ENCODE assay signal across 11 cellular contexts in the genomic region with DNA sequence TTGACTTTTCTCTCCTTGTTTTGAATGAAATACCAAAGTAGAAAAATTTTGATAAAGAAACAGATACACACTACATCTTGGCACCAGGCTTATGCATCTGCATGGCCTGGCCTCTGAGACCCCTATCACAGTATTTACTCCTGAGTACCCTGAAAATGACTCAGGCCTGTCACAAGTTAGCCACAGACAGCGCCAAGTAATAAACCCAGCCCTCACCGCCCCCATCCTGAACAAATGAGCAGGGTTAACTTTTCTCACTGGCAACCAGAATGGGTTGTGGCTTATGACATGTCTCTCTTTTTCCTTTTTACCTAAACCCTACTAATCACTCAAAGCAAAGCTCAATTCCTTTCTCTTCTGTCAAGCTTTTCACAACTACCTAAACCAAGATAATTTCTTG. TPM values are rescaled to one million over a fixed set of nuclear protein-coding genes. Genes with fewer than 3 reads are reported as not detected.
DNase-seq lines count a peak whose midpoint lies in the region; ATAC-seq and TF ChIP-seq lines count a peak whose summit lies in the region.
"Had no signal": no experiment of that assay in that cellular context is flagged by ENCODE, and none has a peak within 500 bp of the region (broad histone marks: within the 10 kb centered on the region; RNA-seq: fewer than 3 reads in every experiment).

No MANE protein-coding gene starts in this region.

- no peaks in the 10 kb centered on the region for H3K36me3 Mint-ChIP-seq in naive thymus-derived CD8-positive, alpha-beta T cell
- H3K36me3 Mint-ChIP-seq: CD8-positive, alpha-beta T cell had no signal

- H3K9me3 Mint-ChIP-seq in naive thymus-derived CD8-positive, alpha-beta T cell = no peaks in the 10 kb centered on the region
- H3K9me3 Mint-ChIP-seq: CD8-positive, alpha-beta T cell; naive B cell had no signal

- CTCF ChIA-PET in Panc1 (lab: Charles Lee) = interaction anchor here (0.7 to 1.2 kb wide), 2 partner anchors 18 to 95 kb away, joined by 6 to 9 read pairs; no protein-coding TSS in a partner anchor

- H3K4me3 Mint-ChIP-seq in naive thymus-derived CD8-positive, alpha-beta T cell = no peak overlapping the region
- H3K4me3 Mint-ChIP-seq: CD8-positive, alpha-beta T cell had no signal

- H3K27ac ChIP-seq in cardiac muscle cell (peak overlapping the region; percentile 28), right atrium auricular region (no peak overlapping the region), Panc1 (ENCODE audit: low read length) (peak overlapping the region; percentile 39; the same call in 1 of the 2 replicates), left lung (peak overlapping the region; percentile 3 to 60), urinary bladder (ENCODE audit: low read depth) (peak overlapping the region; percentile 63)

- DNase-seq in cardiac muscle cell (ENCODE audit: low read depth in 1 of 2, low spot score in 1 of 2) = peak in 1 of 2 donors; percentile 30
- DNase-seq in right atrium auricular region (ENCODE audit: low spot score) = no peak
- DNase-seq in Panc1 (ENCODE audit: low read depth, low spot score) = no peak
- DNase-seq in left lung = no peak
- DNase-seq in amniotic stem cell (lab: John Stamatoyannopoulos, UW) = no peak
- no peak for DNase-seq in NCI-H748 (lab: John Stamatoyannopoulos, UW; ENCODE audit: unreplicated experiment)
- DNase-seq in naive thymus-derived CD8-positive, alpha-beta T cell = no peak
- DNase-seq: CD8-positive, alpha-beta T cell; naive B cell; NCI-H748 treated with DMSO at 0.1 percent for 48 hours had no signal

- H3K9me3 ChIP-seq in cardiac muscle cell (ENCODE audit: low read depth) = no peaks in the 10 kb centered on the region
- no peaks in the 10 kb centered on the region for H3K9me3 ChIP-seq in right atrium auricular region
- H3K9me3 ChIP-seq in Panc1 (ENCODE audit: control insufficient read depth, insufficient read depth, low read depth, low read length) = no peaks in the 10 kb centered on the region
- no peaks in the 10 kb centered on the region for H3K9me3 ChIP-seq in left lung

- H3K36me3 ChIP-seq in cardiac muscle cell (no peaks in the 10 kb centered on the region), right atrium auricular region (no peaks in the 10 kb centered on the region), Panc1 (ENCODE audit: control insufficient read depth, insufficient read depth, low read length) (no peaks in the 10 kb centered on the region), left lung (no peaks in the 10 kb centered on the region), urinary bladder (ENCODE audit: insufficient read depth) (no peaks in the 10 kb centered on the region)

- H3K27me3 ChIP-seq in cardiac muscle cell = no peaks in the 10 kb centered on the region
- H3K27me3 ChIP-seq in right atrium auricular region = no peaks in the 10 kb centered on the region
- no peaks in the 10 kb centered on the region for H3K27me3 ChIP-seq in Panc1 (ENCODE audit: control insufficient read depth, insufficient read depth, low read length)
- no peaks in the 10 kb centered on the region for H3K27me3 ChIP-seq in left lung

- no peak overlapping the region for H3K27ac Mint-ChIP-seq in naive thymus-derived CD8-positive, alpha-beta T cell
- H3K27ac Mint-ChIP-seq: CD8-positive, alpha-beta T cell had no signal

- H3K27me3 Mint-ChIP-seq in naive thymus-derived CD8-positive, alpha-beta T cell = peaks cover 2 to 13% (median 8%) of the 10 kb centered on the region in 5 donors

- in situ Hi-C loops in Panc1 (cut with HindIII; ENCODE audit: low pct_unique_long_range_greater_than_20kb, low sequenced_read_pairs) = no loop called here

- 72% methylated on average over 2 of the region's 2 CpGs for WGBS in urinary bladder

- ATAC-seq in Panc1 = no peak; the same call in 1 of the 2 replicates
- ATAC-seq in left lung = peak; percentile 21
- ATAC-seq in naive thymus-derived CD8-positive, alpha-beta T cell = no peak
- ATAC-seq: CD8-positive, alpha-beta T cell had no signal

- TF ChIP-seq CTCF in cardiac muscle cell (IDR thresholded peaks at IDR 0.05; ENCODE audit: low read depth, low read length) = no peak
- no peak for TF ChIP-seq CTCF in right atrium auricular region (IDR thresholded peaks at IDR 0.05)
- TF ChIP-seq CTCF in Panc1 (IDR thresholded peaks at IDR 0.05) = no peak
- TF ChIP-seq CTCF in left lung (IDR thresholded peaks at IDR 0.05) = no peak

- peaks cover 0 to 29% (median 3%) of the 10 kb centered on the region in 4 donors for H3K4me1 Mint-ChIP-seq in naive thymus-derived CD8-positive, alpha-beta T cell

- no TSS peak for BruUV-seq in Panc1 (replicated peaks; lab: Mats Ljungman, UMichigan)

- H3K4me3 ChIP-seq in cardiac muscle cell (no peak overlapping the region), right atrium auricular region (no peak overlapping the region), Panc1 (ENCODE audit: low read depth in 2 of 2, low read length in 2 of 2) (no peak overlapping the region), left lung (no peak overlapping the region), urinary bladder (ENCODE audit: low read depth, low read length) (no peak overlapping the region)

- H3K4me1 ChIP-seq in cardiac muscle cell (ENCODE audit: low read depth) (peaks cover 9% of the 10 kb centered on the region), right atrium auricular region (peaks cover 0 to 26% of the 10 kb centered on the region in 2 donors), Panc1 (ENCODE audit: control insufficient read depth, insufficient read depth, low read length) (peaks cover 40% of the 10 kb centered on the region), left lung (peaks cover 13 to 33% of the 10 kb centered on the region in 2 donors), urinary bladder (ENCODE audit: insufficient read depth) (no peaks in the 10 kb centered on the region)

- intact Hi-C loops in Panc1 (cut with micrococcal nuclease; ENCODE audit: unreplicated experiment) (no loop called here), left lung (cut with DNase I) (no loop called here)

- POLR2A ChIA-PET in Panc1 (lab: Charles Lee) = no interaction called here
- POLR2A ChIA-PET in naive thymus-derived CD8-positive, alpha-beta T cell (lab: Charles Lee) = no interaction called here

RNA-seq across cellular contexts. Expression of gene SPRED2, which starts 35.3 kb away (rescaled TPM):
- total RNA-seq in cardiac muscle cell (11.7 and 14.7 TPM in 2 replicates), right atrium auricular region (10 to 100 TPM; 14.7 to 17.3 TPM), Panc1 (2021; ENCODE audit: unreplicated experiment) (60.1 TPM), left lung (10 to 100 TPM; 34.5 to 47.1 TPM), urinary bladder (19.1 TPM)
- polyA plus RNA-seq in cardiac muscle cell (18.4 and 18.9 TPM in 2 replicates), urinary bladder (12.0 TPM)
- 61.0 TPM for polyA plus RNA-seq in Panc1 (2012; ENCODE audit: insufficient read length)
- total RNA-seq in naive thymus-derived CD8-positive, alpha-beta T cell = under 1 TPM; 0.23 to 0.33 TPM
- polyA plus RNA-seq in naive thymus-derived CD8-positive, alpha-beta T cell = under 1 TPM in 2 of 3 donors, not detected in 1; 0.17 to 0.57 TPM

Comparison
In these comparisons a context has a peak if more than half of its experiments do, and no peak if none do; other contexts are left out.
1. H3K27ac ChIP-seq: peak in cardiac muscle cell (single experiment), Panc1 (single experiment), left lung (2 of 2) and urinary bladder (single experiment); none in right atrium auricular region (0 of 2).